In genomic region chr15:25847066-25847465, GRCh38 we compare ENCODE assay signal across 18 cellular contexts. TPM values are rescaled to one million over a fixed set of nuclear protein-coding genes. Genes with fewer than 3 reads are reported as not detected.
DNase-seq lines count a peak whose midpoint lies in the region; ATAC-seq and TF ChIP-seq lines count a peak whose summit lies in the region.
"Had no signal": no experiment of that assay in that cellular context is flagged by ENCODE, and none has a peak within 500 bp of the region (broad histone marks: within the 10 kb centered on the region; RNA-seq: fewer than 3 reads in every experiment).

No MANE protein-coding gene starts in this region.

- peak overlapping the region; percentile 74 for H3K4me3 Mint-ChIP-seq in activated CD4-positive, alpha-beta T cell treated with anti-CD3 and anti-CD28 coated beads, Interleukin-2, amount 10 ng/mL, durations not matched to agents 24 days and 14 days
- peak overlapping the region; percentile 16 for H3K4me3 Mint-ChIP-seq in activated naive CD8-positive, alpha-beta T cell treated with anti-CD3 and anti-CD28 coated beads for 36 hours
- H3K4me3 Mint-ChIP-seq in nephron progenitor cell: no peak overlapping the region
- H3K4me3 Mint-ChIP-seq: endodermal cell, memory B cell had no signal

- no peaks in the 10 kb centered on the region for H3K9me3 Mint-ChIP-seq in activated CD4-positive, alpha-beta T cell treated with anti-CD3 and anti-CD28 coated beads, Interleukin-2, amount 10 ng/mL, durations not matched to agents 24 days and 14 days
- H3K9me3 Mint-ChIP-seq in activated naive CD8-positive, alpha-beta T cell treated with anti-CD3 and anti-CD28 coated beads for 36 hours: no peaks in the 10 kb centered on the region
- no peaks in the 10 kb centered on the region for H3K9me3 Mint-ChIP-seq in nephron progenitor cell
- H3K9me3 Mint-ChIP-seq: endodermal cell, memory B cell had no signal

- intact Hi-C loops in activated CD4-positive, alpha-beta T cell treated with anti-CD3 and anti-CD28 coated beads, Interleukin-2, amount 10 ng/mL, durations not matched to agents 24 days and 14 days (cut with micrococcal nuclease): no loop called here
- intact Hi-C loops in left ventricle myocardium superior (cut with micrococcal nuclease): no loop called here

- H3K27me3 Mint-ChIP-seq in activated CD4-positive, alpha-beta T cell treated with anti-CD3 and anti-CD28 coated beads, Interleukin-2, amount 10 ng/mL, durations not matched to agents 24 days and 14 days: no peaks in the 10 kb centered on the region
- H3K27me3 Mint-ChIP-seq in activated naive CD8-positive, alpha-beta T cell treated with anti-CD3 and anti-CD28 coated beads for 36 hours: no peaks in the 10 kb centered on the region
- H3K27me3 Mint-ChIP-seq in nephron progenitor cell (ENCODE audit: low read depth, poor library complexity): peaks cover 7% of the 10 kb centered on the region

- TF ChIP-seq CTCF in nephron progenitor cell (IDR thresholded peaks at IDR 0.05) (no peak), GM13977 (IDR thresholded peaks at IDR 0.05; ENCODE audit: extremely low read depth, insufficient read depth, missing control alignments) (no peak)

- no peak for DNase-seq in activated CD4-positive, alpha-beta T cell treated with anti-CD3 and anti-CD28 coated beads, Interleukin-2, amount 10 ng/mL, durations not matched to agents 24 days and 14 days
- no peak for DNase-seq in activated CD4-positive, alpha-beta T cell treated with anti-CD3 and anti-CD28 coated beads for 1 hour
- peak; percentile 15 for DNase-seq in NCI-H524 treated with DMSO at 0.1 percent for 48 hours (lab: John Stamatoyannopoulos, UW)
- no peak for DNase-seq in activated naive CD8-positive, alpha-beta T cell treated with anti-CD3 and anti-CD28 coated beads for 36 hours
- no peak for DNase-seq in nephron progenitor cell
- no peak for DNase-seq in left ventricle myocardium superior
- no peak for DNase-seq in GM13977 (ENCODE audit: low spot score)
- DNase-seq: ACHN, brain microvascular endothelial cell, DMS153, endodermal cell, foreskin fibroblast, NCI-H1417, OCI-M1, uterus had no signal

- H3K27ac Mint-ChIP-seq in activated CD4-positive, alpha-beta T cell treated with anti-CD3 and anti-CD28 coated beads, Interleukin-2, amount 10 ng/mL, durations not matched to agents 24 days and 14 days: peak overlapping the region; percentile 99
- H3K27ac Mint-ChIP-seq in activated naive CD8-positive, alpha-beta T cell treated with anti-CD3 and anti-CD28 coated beads for 36 hours: peak overlapping the region; percentile 99
- peak overlapping the region; percentile 34 for H3K27ac Mint-ChIP-seq in nephron progenitor cell
- H3K27ac Mint-ChIP-seq: endodermal cell, memory B cell had no signal

- ATAC-seq in HG02981 (IDR thresholded peaks at IDR 0.05; ENCODE audit: unreplicated experiment) (no peak), left ventricle myocardium superior (no peak)
- ATAC-seq: sciatic nerve had no signal

- H3K36me3 Mint-ChIP-seq in activated CD4-positive, alpha-beta T cell treated with anti-CD3 and anti-CD28 coated beads, Interleukin-2, amount 10 ng/mL, durations not matched to agents 24 days and 14 days (ENCODE audit: low read depth): peaks cover 30% of the 10 kb centered on the region
- H3K36me3 Mint-ChIP-seq in activated naive CD8-positive, alpha-beta T cell treated with anti-CD3 and anti-CD28 coated beads for 36 hours: peaks cover 26% of the 10 kb centered on the region
- no peaks in the 10 kb centered on the region for H3K36me3 Mint-ChIP-seq in nephron progenitor cell (ENCODE audit: low read depth)
- H3K36me3 Mint-ChIP-seq: memory B cell had no signal

- in situ Hi-C loops in GM13977 (cut with MboI; ENCODE audit: low pct_unique_long_range_greater_than_20kb, low sequenced_read_pairs, unreplicated experiment): no loop called here

- peaks cover 61% of the 10 kb centered on the region for H3K4me1 Mint-ChIP-seq in activated CD4-positive, alpha-beta T cell treated with anti-CD3 and anti-CD28 coated beads, Interleukin-2, amount 10 ng/mL, durations not matched to agents 24 days and 14 days
- H3K4me1 Mint-ChIP-seq in activated naive CD8-positive, alpha-beta T cell treated with anti-CD3 and anti-CD28 coated beads for 36 hours: peaks cover 74% of the 10 kb centered on the region
- H3K4me1 Mint-ChIP-seq in nephron progenitor cell: peaks cover 70% of the 10 kb centered on the region

RNA-seq across cellular contexts. Expression of gene ATP10A, which starts 16.1 kb away (rescaled TPM):
- total RNA-seq in activated CD4-positive, alpha-beta T cell treated with anti-CD3 and anti-CD28 coated beads, Interleukin-2, amount 10 ng/mL, durations not matched to agents 24 days and 14 days: 42.7 and 48.0 TPM in 2 replicates
- 10 to 100 TPM; 23.9 to 26.8 TPM for total RNA-seq in activated naive CD8-positive, alpha-beta T cell treated with anti-CD3 and anti-CD28 coated beads for 36 hours
- 1.2 TPM for total RNA-seq in left ventricle myocardium superior

Comparison
In these comparisons a context has a peak if more than half of its experiments do, and no peak if none do; other contexts are left out.
1. H3K27ac Mint-ChIP-seq: peak in every context shown above with its lines; median percentile 99 in activated CD4-positive, alpha-beta T cell treated with anti-CD3 and anti-CD28 coated beads, Interleukin-2, amount 10 ng/mL, durations not matched to agents 24 days and 14 days; 99 in activated naive CD8-positive, alpha-beta T cell treated with anti-CD3 and anti-CD28 coated beads for 36 hours; 34 in nephron progenitor cell.
2. RNA of gene ATP10A, which starts 16.1 kb away (total RNA-seq): 42.7 to 48.0 TPM in activated CD4-positive, alpha-beta T cell treated with anti-CD3 and anti-CD28 coated beads, Interleukin-2, amount 10 ng/mL, durations not matched to agents 24 days and 14 days and 23.9 to 26.8 TPM in activated naive CD8-positive, alpha-beta T cell treated with anti-CD3 and anti-CD28 coated beads for 36 hours; 1.2 TPM in left ventricle myocardium superior (single experiment); every median in the first group is over 10 times any median in the second.